1 cellular context compared by ENCODE assay signal in genomic region chr2:232872826-232873225, GRCh38.
TF ChIP-seq lines count a peak whose summit lies in the region.

No MANE protein-coding gene starts in this region.

TF ChIP-seq in HepG2, 621 proteins besides CTCF, POLR2A, EP300 and RAD21:
- TF ChIP-seq REPIN1 (CRISPR knock-in tag; IDR thresholded peaks at IDR 0.05; ENCODE audit: borderline replicate concordance, low read depth) = no peak
- TF ChIP-seq ZNF776 (CRISPR knock-in tag; IDR thresholded peaks at IDR 0.05) = 0 out of 2 replicates have a peak, but pooled peaks have one; percentile 12
- TF ChIP-seq SOX6 (IDR thresholded peaks at IDR 0.05) = no peak
- no peak for TF ChIP-seq SOX6 (CRISPR knock-in tag; IDR thresholded peaks at IDR 0.05)
- 0 out of 2 replicates have a peak, but pooled peaks have one; percentile 34 for TF ChIP-seq ZNF816 (CRISPR knock-in tag; IDR thresholded peaks at IDR 0.05; ENCODE audit: borderline replicate concordance)
- TF ChIP-seq, protein P1, sequence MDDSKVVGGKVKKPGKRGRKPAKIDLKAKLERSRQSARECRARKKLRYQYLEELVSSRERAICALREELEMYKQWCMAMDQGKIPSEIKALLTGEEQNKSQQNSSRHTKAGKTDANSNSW (CRISPR knock-in tag; IDR thresholded peaks at IDR 0.05; ENCODE audit: borderline replicate concordance) = 0 out of 2 replicates have a peak, but pooled peaks have one; percentile 3
- TF ChIP-seq ZNF768 (CRISPR knock-in tag; IDR thresholded peaks at IDR 0.05) = peak; percentile 3; the same call in 1 of the 2 replicates
- TF ChIP-seq CBX5 (CRISPR knock-in tag; IDR thresholded peaks at IDR 0.05; ENCODE audit: borderline replicate concordance) = 0 out of 2 replicates have a peak, but pooled peaks have one; percentile 3
- TF ChIP-seq, protein P2, sequence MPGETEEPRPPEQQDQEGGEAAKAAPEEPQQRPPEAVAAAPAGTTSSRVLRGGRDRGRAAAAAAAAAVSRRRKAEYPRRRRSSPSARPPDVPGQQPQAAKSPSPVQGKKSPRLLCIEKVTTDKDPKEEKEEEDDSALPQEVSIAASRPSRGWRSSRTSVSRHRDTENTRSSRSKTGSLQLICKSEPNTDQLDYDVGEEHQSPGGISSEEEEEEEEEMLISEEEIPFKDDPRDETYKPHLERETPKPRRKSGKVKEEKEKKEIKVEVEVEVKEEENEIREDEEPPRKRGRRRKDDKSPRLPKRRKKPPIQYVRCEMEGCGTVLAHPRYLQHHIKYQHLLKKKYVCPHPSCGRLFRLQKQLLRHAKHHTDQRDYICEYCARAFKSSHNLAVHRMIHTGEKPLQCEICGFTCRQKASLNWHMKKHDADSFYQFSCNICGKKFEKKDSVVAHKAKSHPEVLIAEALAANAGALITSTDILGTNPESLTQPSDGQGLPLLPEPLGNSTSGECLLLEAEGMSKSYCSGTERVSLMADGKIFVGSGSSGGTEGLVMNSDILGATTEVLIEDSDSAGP (CRISPR knock-in tag; IDR thresholded peaks at IDR 0.05; ENCODE audit: borderline replicate concordance) = 0 out of 2 replicates have a peak, but pooled peaks have one; percentile 6
- no peak for TF ChIP-seq SCMH1 (CRISPR knock-in tag; IDR thresholded peaks at IDR 0.05; ENCODE audit: borderline replicate concordance)
- no peak for TF ChIP-seq ZBTB7A (CRISPR knock-in tag; IDR thresholded peaks at IDR 0.05)
- TF ChIP-seq NR0B2 (CRISPR knock-in tag; IDR thresholded peaks at IDR 0.05) = 0 out of 2 replicates have a peak, but pooled peaks have one; percentile 8
- no peak for TF ChIP-seq MNT (IDR thresholded peaks at IDR 0.05)
- 0 out of 2 replicates have a peak, but pooled peaks have one; percentile 6 for TF ChIP-seq HIVEP1 (CRISPR knock-in tag; IDR thresholded peaks at IDR 0.05)
- TF ChIP-seq ZNF484 (CRISPR knock-in tag; IDR thresholded peaks at IDR 0.05; ENCODE audit: borderline replicate concordance, low read depth) = 0 out of 2 replicates have a peak, but pooled peaks have one; percentile 24
- TF ChIP-seq ZNF326 (CRISPR knock-in tag; IDR thresholded peaks at IDR 0.05; ENCODE audit: borderline replicate concordance) = peak; percentile 11; the same call in 1 of the 2 replicates
- peak; percentile 35; the same call in 1 of the 2 replicates for TF ChIP-seq POLR2AphosphoS5 (IDR thresholded peaks at IDR 0.05; ENCODE audit: low read depth, low read length)
- TF ChIP-seq SAFB2 (CRISPR knock-in tag; IDR thresholded peaks at IDR 0.05; ENCODE audit: borderline replicate concordance, low read depth) = 0 out of 2 replicates have a peak, but pooled peaks have one; percentile 15
- TF ChIP-seq ZNF335 (CRISPR knock-in tag; IDR thresholded peaks at IDR 0.05) = no peak
- no peak for TF ChIP-seq ATRX (CRISPR knock-in tag; IDR thresholded peaks at IDR 0.05; ENCODE audit: borderline replicate concordance)
TF ChIP-seq in HepG2: peak in this region for 12.
